ENCODE assay signal across 28 cellular contexts in the genomic region with DNA sequence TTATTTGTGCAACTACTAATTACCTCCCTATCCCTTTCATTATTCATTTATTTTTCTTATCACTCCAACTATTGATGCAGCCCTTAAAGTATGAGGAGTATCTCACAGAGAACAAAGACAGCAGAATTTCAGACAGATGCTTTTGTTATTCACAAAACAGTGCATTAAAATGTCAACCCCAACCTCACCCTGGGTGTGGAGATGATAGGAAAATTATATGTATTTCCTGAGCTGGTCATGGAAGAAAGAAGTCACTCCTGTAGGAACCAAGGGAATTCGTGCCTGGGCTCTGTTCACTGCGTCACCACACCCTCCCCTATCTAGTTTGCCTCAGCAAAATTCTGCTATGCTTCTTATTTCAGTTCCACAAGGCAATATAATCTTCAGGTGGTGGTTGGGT.
"Had no signal": no experiment of that assay in that cellular context is flagged by ENCODE, and none has a peak within 500 bp of the region (broad histone marks: within the 10 kb centered on the region; RNA-seq: fewer than 3 reads in every experiment).

No MANE protein-coding gene starts in this region.

- H3K27me3 ChIP-seq: colonic mucosa, dorsolateral prefrontal cortex, esophagus muscularis mucosa, esophagus squamous epithelium, foreskin keratinocyte, gastrocnemius medialis, gastroesophageal sphincter, heart left ventricle, heart right ventricle had no signal

- ATAC-seq: effector memory CD8-positive, alpha-beta T cell; esophagus mucosa; foreskin keratinocyte; gastrocnemius medialis; gastroesophageal sphincter; heart left ventricle; heart right ventricle had no signal

- H3K4me3 ChIP-seq: colonic mucosa, coronary artery, dorsolateral prefrontal cortex, esophagus muscularis mucosa, esophagus squamous epithelium, gastrocnemius medialis, gastroesophageal sphincter, heart left ventricle, heart right ventricle had no signal

- H3K4me1 ChIP-seq: colonic mucosa, esophagus muscularis mucosa, esophagus squamous epithelium, foreskin keratinocyte, gastrocnemius medialis, gastroesophageal sphincter, heart right ventricle had no signal

- H3K36me3 ChIP-seq: colonic mucosa, esophagus muscularis mucosa, esophagus squamous epithelium, gastrocnemius medialis, gastroesophageal sphincter, heart left ventricle, heart right ventricle had no signal

- FAIRE-seq: colon, endometrium, endothelial cell of umbilical vein, frontal cortex had no signal

- DNase-seq: colonic mucosa; cortex of kidney; dermis blood vessel endothelial cell; dorsolateral prefrontal cortex; effector CD4-positive, alpha-beta T cell; effector CD8-positive, alpha-beta T cell; effector memory CD4-positive, alpha-beta T cell; effector memory CD8-positive, alpha-beta T cell; endodermal cell; erythroblast; esophagus squamous epithelium; foreskin fibroblast; foreskin keratinocyte; foreskin melanocyte; gastrocnemius medialis; glutamatergic neuron; head of caudate nucleus; heart left ventricle; heart right ventricle had no signal

- H3K27ac ChIP-seq: colonic mucosa, coronary artery, dorsolateral prefrontal cortex, epithelial cell of prostate, esophagus muscularis mucosa, esophagus squamous epithelium, foreskin keratinocyte, gastrocnemius medialis, gastroesophageal sphincter, heart left ventricle, heart right ventricle had no signal

- H3K9me3 ChIP-seq: colonic mucosa, esophagus muscularis mucosa, esophagus squamous epithelium, gastrocnemius medialis had no signal
